In the genomic region with DNA sequence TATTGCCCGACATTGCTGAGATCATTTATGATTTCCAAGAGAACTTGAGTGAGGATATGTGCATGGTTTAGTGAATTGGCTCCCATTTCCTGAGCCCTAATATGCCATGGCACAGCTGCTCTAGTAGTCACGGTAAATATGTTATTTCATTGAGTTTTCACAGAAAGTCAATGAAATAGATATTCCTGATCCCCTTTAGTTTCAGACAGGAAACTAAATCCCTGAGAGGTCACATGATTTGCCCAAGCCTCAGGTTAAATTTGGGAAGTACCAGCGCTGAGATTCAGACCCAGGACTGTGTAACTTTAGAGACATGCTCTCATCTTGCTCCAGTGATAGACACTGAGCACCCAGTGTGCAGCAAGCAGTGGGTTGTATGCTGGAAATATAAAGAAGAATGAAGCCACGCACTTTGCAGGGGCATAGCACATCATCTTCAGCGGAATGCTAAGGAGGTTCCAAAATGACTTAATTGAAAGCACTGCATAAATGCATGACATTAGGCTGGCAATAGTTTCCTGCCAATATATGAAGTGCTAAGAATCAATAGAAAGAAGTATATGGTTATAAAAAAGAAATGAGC, we compare ENCODE assay signal across 28 cellular contexts.
"Had no signal": no experiment of that assay in that cellular context is flagged by ENCODE, and none has a peak within 500 bp of the region (broad histone marks: within the 10 kb centered on the region; RNA-seq: fewer than 3 reads in every experiment).

No MANE protein-coding gene starts in this region.

- DNase-seq: colonic mucosa; cortex of kidney; dermis blood vessel endothelial cell; dorsolateral prefrontal cortex; effector CD4-positive, alpha-beta T cell; effector CD8-positive, alpha-beta T cell; effector memory CD4-positive, alpha-beta T cell; effector memory CD8-positive, alpha-beta T cell; endodermal cell; erythroblast; esophagus squamous epithelium; foreskin fibroblast; foreskin keratinocyte; foreskin melanocyte; gastrocnemius medialis; glutamatergic neuron; heart left ventricle had no signal

- H3K36me3 ChIP-seq: colonic mucosa, esophagus muscularis mucosa, gastrocnemius medialis, gastroesophageal sphincter, heart left ventricle, heart right ventricle had no signal

- H3K27ac ChIP-seq: colonic mucosa, coronary artery, dorsolateral prefrontal cortex, epithelial cell of prostate, esophagus muscularis mucosa, esophagus squamous epithelium, foreskin keratinocyte, gastrocnemius medialis, gastroesophageal sphincter, heart left ventricle, heart right ventricle had no signal

- H3K9me3 Mint-ChIP-seq: dendritic cell treated with granulocyte-macrophage colony-stimulating factor and Interleukin-4, amounts not matched to agents 40 ng/mL and 50 ng/mL, for 4 days; effector memory CD8-positive, alpha-beta T cell had no signal

- H3K4me1 Mint-ChIP-seq: endodermal cell had no signal

- H3K4me3 Mint-ChIP-seq: dendritic cell treated with granulocyte-macrophage colony-stimulating factor and Interleukin-4, amounts not matched to agents 40 ng/mL and 50 ng/mL, for 4 days; effector memory CD8-positive, alpha-beta T cell; endodermal cell had no signal

- H3K27me3 ChIP-seq: colonic mucosa, dorsolateral prefrontal cortex, esophagus muscularis mucosa, esophagus squamous epithelium, foreskin keratinocyte, gastrocnemius medialis, gastroesophageal sphincter, heart left ventricle, heart right ventricle had no signal

- H3K27me3 Mint-ChIP-seq: dendritic cell treated with granulocyte-macrophage colony-stimulating factor and Interleukin-4, amounts not matched to agents 40 ng/mL and 50 ng/mL, for 4 days; effector memory CD8-positive, alpha-beta T cell had no signal

- H3K4me3 ChIP-seq: colonic mucosa, coronary artery, dorsolateral prefrontal cortex, esophagus muscularis mucosa, esophagus squamous epithelium, gastrocnemius medialis, gastroesophageal sphincter, heart left ventricle, heart right ventricle had no signal

- FAIRE-seq: colon, endometrium, endothelial cell of umbilical vein, frontal cortex had no signal

- ATAC-seq: effector memory CD8-positive, alpha-beta T cell; esophagus mucosa; foreskin keratinocyte; gastrocnemius medialis; gastroesophageal sphincter; heart left ventricle; heart right ventricle had no signal

- H3K4me1 ChIP-seq: colonic mucosa, foreskin keratinocyte had no signal

- H3K9me3 ChIP-seq: colonic mucosa, esophagus muscularis mucosa, esophagus squamous epithelium, gastrocnemius medialis, gastroesophageal sphincter, heart left ventricle, heart right ventricle had no signal

- H3K27ac Mint-ChIP-seq: dendritic cell treated with granulocyte-macrophage colony-stimulating factor and Interleukin-4, amounts not matched to agents 40 ng/mL and 50 ng/mL, for 4 days; effector memory CD8-positive, alpha-beta T cell; endodermal cell had no signal
